1 cellular context compared by ENCODE assay signal in genomic region chr2:43838560-43839267, GRCh38.
TF ChIP-seq lines count a peak whose summit lies in the region.

Gene ABCG5, minus strand, starts transcription at chr2:43838839. Its CDS starts 160 bp downstream, at chr2:43838679.
Gene ABCG8, plus strand, starts transcription at chr2:43838971. Its CDS starts 83 bp downstream, at chr2:43839054.

TF ChIP-seq in H1, 55 proteins besides CTCF, POLR2A, EP300 and RAD21:
- TF ChIP-seq SUZ12 (IDR thresholded peaks at IDR 0.05; ENCODE audit: low read length) (no peak), TCF12 (IDR thresholded peaks at IDR 0.05; ENCODE audit: low read depth, low read length) (no peak), NANOG (IDR thresholded peaks at IDR 0.05; ENCODE audit: insufficient read depth, low read depth, low read length, poor library complexity, severe bottlenecking) (no peak), TEAD4 (IDR thresholded peaks at IDR 0.05; ENCODE audit: low read depth, low read length) (no peak), TAF7 (optimal IDR thresholded peaks at IDR 0.05; ENCODE audit: borderline replicate concordance, low read depth, low read length) (no peak), POU5F1 (IDR thresholded peaks at IDR 0.05; ENCODE audit: low read depth, low read length) (no peak), CHD2 (IDR thresholded peaks at IDR 0.05; ENCODE audit: low read length) (no peak), PHF8 (conservative IDR thresholded peaks at IDR 0.05; ENCODE audit: low read depth, low read length) (no peak), RNF2 (IDR thresholded peaks at IDR 0.05; ENCODE audit: borderline replicate concordance, low read depth, low read length, missing control alignments, poor library complexity, severe bottlenecking) (no peak), GTF2F1 (IDR thresholded peaks at IDR 0.05; ENCODE audit: borderline replicate concordance, low read depth, low read length) (no peak), CTBP2 (IDR thresholded peaks at IDR 0.05; ENCODE audit: borderline replicate concordance, insufficient read depth, insufficient read length, low read length) (no peak)
- TF ChIP-seq, protein P1, sequence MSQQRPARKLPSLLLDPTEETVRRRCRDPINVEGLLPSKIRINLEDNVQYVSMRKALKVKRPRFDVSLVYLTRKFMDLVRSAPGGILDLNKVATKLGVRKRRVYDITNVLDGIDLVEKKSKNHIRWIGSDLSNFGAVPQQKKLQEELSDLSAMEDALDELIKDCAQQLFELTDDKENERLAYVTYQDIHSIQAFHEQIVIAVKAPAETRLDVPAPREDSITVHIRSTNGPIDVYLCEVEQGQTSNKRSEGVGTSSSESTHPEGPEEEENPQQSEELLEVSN (IDR thresholded peaks at IDR 0.05): no peak
